ENCODE assay signal across 30 cellular contexts in genomic region chr17:58049533-58049932, GRCh38.
"Had no signal": no experiment of that assay in that cellular context is flagged by ENCODE, and none has a peak within 500 bp of the region (broad histone marks: within the 10 kb centered on the region; RNA-seq: fewer than 3 reads in every experiment).

No MANE protein-coding gene starts in this region.

- H3K36me3 Mint-ChIP-seq: naive thymus-derived CD8-positive, alpha-beta T cell; natural killer cell treated with Interleukin-12 subunit alpha and Interleukin-12 subunit beta and Interleukin-15 and Interleukin-18, amount 100 ng/mL, for 72 hours; stimulated activated effector memory CD8-positive, alpha-beta T cell treated with anti-CD3 and anti-CD28 coated beads, Interleukin-12 subunit alpha, Interleukin-12 subunit beta, amount 100 ng/mL, for 72 hours; stimulated activated naive B cell treated with anti-CD40 and anti-IgM and Interleukin-4, amounts not matched to agents 10 μg/mL and 1 μg/mL and 100 μg/mL, for 72 hours; type B pancreatic cell had no signal

- H3K4me3 Mint-ChIP-seq: naive thymus-derived CD8-positive, alpha-beta T cell; natural killer cell treated with Interleukin-12 subunit alpha and Interleukin-12 subunit beta and Interleukin-15 and Interleukin-18, amount 100 ng/mL, for 72 hours; nephron progenitor cell; neural crest cell; stimulated activated effector memory CD8-positive, alpha-beta T cell treated with anti-CD3 and anti-CD28 coated beads, Interleukin-12 subunit alpha, Interleukin-12 subunit beta, amount 100 ng/mL, for 72 hours; stimulated activated naive B cell treated with anti-CD40 and anti-IgM and Interleukin-4, amounts not matched to agents 10 μg/mL and 1 μg/mL and 100 μg/mL, for 72 hours; stimulated activated naive CD8-positive, alpha-beta T cell treated with anti-CD3 and anti-CD28 coated beads, Interleukin-15, Interleukin-2, amounts not matched to agents 100 ng/mL and 50 ng/mL, for 24 hours; type B pancreatic cell had no signal

- H3K36me3 ChIP-seq: neutrophil, ovary, right lobe of liver, sigmoid colon, stomach, thoracic aorta, thyroid gland, tibial nerve, upper lobe of right lung, uterus had no signal

- H2AFZ ChIP-seq: parathyroid adenoma had no signal

- DNase-seq: naive thymus-derived CD8-positive, alpha-beta T cell; nephron progenitor cell; nucleus accumbens; ovary; posterior cingulate gyrus; psoas muscle; right cardiac atrium; right lobe of liver; sigmoid colon; small intestine; stimulated activated CD4-positive, alpha-beta T cell treated with anti-CD3 and anti-CD28 coated beads, Interleukin-15, amount 100 ng/mL, for 24 hours; stimulated activated CD4-positive, alpha-beta T cell treated with anti-CD3 and anti-CD28 coated beads, Interleukin-2, amount 100 ng/mL, for 24 hours; stimulated activated CD4-positive, alpha-beta T cell treated with anti-CD3 and anti-CD28 coated beads, Interleukin-2, amount 100 ng/mL, for 48 hours; stimulated activated CD4-positive, alpha-beta T cell treated with anti-CD3 and anti-CD28 coated beads, Interleukin-4, amount 100 ng/mL, for 24 hours; stimulated activated naive B cell treated with anti-CD40 and anti-IgM and Interleukin-4, amounts not matched to agents 10 μg/mL and 1 μg/mL and 100 μg/mL, for 72 hours; stimulated activated naive CD4-positive, alpha-beta T cell treated with Interleukin-2 at 50 U/mL for 16 hours; stomach; thyroid gland; upper lobe of right lung; uterus had no signal

- H3K27ac ChIP-seq: neutrophil, ovary, parathyroid adenoma, psoas muscle, right lobe of liver, sigmoid colon, stomach, thoracic aorta, thyroid gland, tibial nerve, upper lobe of right lung, uterus had no signal

- ATAC-seq: naive thymus-derived CD8-positive, alpha-beta T cell; natural killer cell treated with Interleukin-12 subunit alpha and Interleukin-12 subunit beta and Interleukin-15 and Interleukin-18, amount 100 ng/mL, for 72 hours; psoas muscle; right cardiac atrium; right lobe of liver; stimulated activated effector memory CD8-positive, alpha-beta T cell treated with anti-CD3 and anti-CD28 coated beads, Interleukin-12 subunit alpha, Interleukin-12 subunit beta, amount 100 ng/mL, for 72 hours; stimulated activated naive B cell treated with anti-CD40 and anti-IgM and Interleukin-4, amounts not matched to agents 10 μg/mL and 1 μg/mL and 100 μg/mL, for 72 hours; upper lobe of right lung had no signal

- H3K9me3 ChIP-seq: neutrophil, ovary, psoas muscle, right lobe of liver, sigmoid colon, stomach, thoracic aorta, thyroid gland, tibial nerve, upper lobe of right lung, uterus had no signal

- H3K9me3 Mint-ChIP-seq: natural killer cell treated with Interleukin-12 subunit alpha and Interleukin-12 subunit beta and Interleukin-15 and Interleukin-18, amount 100 ng/mL, for 72 hours; neural crest cell; stimulated activated effector memory CD8-positive, alpha-beta T cell treated with anti-CD3 and anti-CD28 coated beads, Interleukin-12 subunit alpha, Interleukin-12 subunit beta, amount 100 ng/mL, for 72 hours; stimulated activated naive B cell treated with anti-CD40 and anti-IgM and Interleukin-4, amounts not matched to agents 10 μg/mL and 1 μg/mL and 100 μg/mL, for 72 hours; stimulated activated naive CD8-positive, alpha-beta T cell treated with anti-CD3 and anti-CD28 coated beads, Interleukin-15, Interleukin-2, amounts not matched to agents 100 ng/mL and 50 ng/mL, for 24 hours; type B pancreatic cell had no signal

- H3K4me3 ChIP-seq: ovary, psoas muscle, right lobe of liver, sigmoid colon, stomach, thoracic aorta, thyroid gland, tibial nerve, upper lobe of right lung, uterus had no signal

- H3K4me1 Mint-ChIP-seq: stimulated activated naive B cell treated with anti-CD40 and anti-IgM and Interleukin-4, amounts not matched to agents 10 μg/mL and 1 μg/mL and 100 μg/mL, for 72 hours had no signal

- H3K27ac Mint-ChIP-seq: naive thymus-derived CD8-positive, alpha-beta T cell; natural killer cell treated with Interleukin-12 subunit alpha and Interleukin-12 subunit beta and Interleukin-15 and Interleukin-18, amount 100 ng/mL, for 72 hours; nephron progenitor cell; progenitor cell of endocrine pancreas; stimulated activated effector memory CD8-positive, alpha-beta T cell treated with anti-CD3 and anti-CD28 coated beads, Interleukin-12 subunit alpha, Interleukin-12 subunit beta, amount 100 ng/mL, for 72 hours; stimulated activated naive B cell treated with anti-CD40 and anti-IgM and Interleukin-4, amounts not matched to agents 10 μg/mL and 1 μg/mL and 100 μg/mL, for 72 hours; stimulated activated naive CD8-positive, alpha-beta T cell treated with anti-CD3 and anti-CD28 coated beads, Interleukin-15, Interleukin-2, amounts not matched to agents 100 ng/mL and 50 ng/mL, for 24 hours; type B pancreatic cell had no signal

- H3K4me1 ChIP-seq: parathyroid adenoma, psoas muscle, right lobe of liver, stomach, thyroid gland, tibial nerve, upper lobe of right lung, uterus had no signal

- H3K9ac ChIP-seq: parathyroid adenoma had no signal

- H3K79me2 ChIP-seq: parathyroid adenoma had no signal

- H3K27me3 ChIP-seq: ovary, right lobe of liver, sigmoid colon, thyroid gland, upper lobe of right lung, uterus had no signal

- FAIRE-seq: small intestine had no signal
